ENCODE assay signal across 9 cellular contexts in genomic region chr5:76083555-76084495, GRCh38. TPM values are rescaled to one million over a fixed set of nuclear protein-coding genes. Genes with fewer than 3 reads are reported as not detected.
A peak's percentile ranks its signal among the peaks of the same experiment; 100 is the strongest.
DNase-seq lines count a peak whose midpoint lies in the region; ATAC-seq, FAIRE-seq and TF ChIP-seq lines count a peak whose summit lies in the region.
"Had no signal": no experiment of that assay in that cellular context is flagged by ENCODE, and none has a peak within 500 bp of the region (broad histone marks: within the 10 kb centered on the region; RNA-seq: fewer than 3 reads in every experiment).

No MANE protein-coding gene starts in this region.

- H3K4me1 ChIP-seq in kidney (ENCODE audit: control insufficient read depth in 1 of 2, insufficient read depth in 1 of 2, low read depth in 1 of 2, low read length in 2 of 2) = peaks cover 0 to 9% of the 10 kb centered on the region in 2 donors
- peaks cover 4% of the 10 kb centered on the region for H3K4me1 ChIP-seq in upper lobe of right lung

- intact Hi-C loops in kidney (cut with DNase I) = no loop called here
- intact Hi-C loops in upper lobe of right lung (cut with DNase I) = no loop called here

- H3K36me3 ChIP-seq in kidney (ENCODE audit: control insufficient read depth in 1 of 2, insufficient read depth in 2 of 2, low read length in 2 of 2) (no peaks in the 10 kb centered on the region), upper lobe of right lung (no peaks in the 10 kb centered on the region)

- H3K9me3 ChIP-seq in kidney (ENCODE audit: control insufficient read depth in 1 of 2, low read length in 2 of 2) (no peaks in the 10 kb centered on the region), upper lobe of right lung (no peaks in the 10 kb centered on the region)

- FAIRE-seq in kidney (lab: Jason Lieb, UNC) = no peak
- FAIRE-seq: endometrium had no signal

- peaks cover 72% of the 10 kb centered on the region for H3K27me3 ChIP-seq in upper lobe of right lung

- no peak for ATAC-seq in upper lobe of right lung
- no peak for ATAC-seq in HG02870 (IDR thresholded peaks at IDR 0.05; ENCODE audit: unreplicated experiment)

- peak; percentile 33 for DNase-seq in stimulated activated CD4-positive, alpha-beta T cell treated with anti-CD3 and anti-CD28 coated beads, Interleukin-15, amount 100 ng/mL, for 24 hours
- DNase-seq in stimulated activated CD4-positive, alpha-beta T cell treated with anti-CD3 and anti-CD28 coated beads, Interleukin-4, amount 100 ng/mL, for 4 hours = no peak
- peak; percentile 59 for DNase-seq in activated CD8-positive, alpha-beta memory T cell treated with anti-CD3 and anti-CD28 coated beads, Interleukin-2, amount 50 U/mL, for 48 hours
- DNase-seq in kidney (peak; percentile 64), upper lobe of right lung (no peak), dedifferentiated amniotic fluid mesenchymal stem cell (ENCODE audit: extremely low spot score) (no peak), globus pallidus (ENCODE audit: low spot score) (no peak)

- H3K4me3 ChIP-seq in kidney (ENCODE audit: low read length in 2 of 2) (no peak overlapping the region), upper lobe of right lung (peak overlapping the region; percentile 14)

- H3K27ac ChIP-seq in kidney (ENCODE audit: low read depth in 2 of 2, low read length in 2 of 2) (no peak overlapping the region), upper lobe of right lung (no peak overlapping the region)

- TF ChIP-seq CTCF in kidney (IDR thresholded peaks at IDR 0.05; ENCODE audit: borderline replicate concordance, extremely low read depth, insufficient read depth) (no peak), upper lobe of right lung (IDR thresholded peaks at IDR 0.05) (no peak)

- H3K9ac ChIP-seq in kidney (ENCODE audit: low read length in 2 of 2) = no peak overlapping the region

RNA-seq across cellular contexts. Expression of gene SV2C, which starts 0.6 kb away (rescaled TPM):
- total RNA-seq in kidney = 0.13 TPM
- not detected for polyA plus RNA-seq in kidney (ENCODE audit: insufficient read depth, low read depth, low replicate concordance)
- 0.32 TPM for total RNA-seq in upper lobe of right lung

Comparison
In these comparisons a context has a peak if more than half of its experiments do, and no peak if none do; other contexts are left out.
1. DNase-seq: peak in stimulated activated CD4-positive, alpha-beta T cell treated with anti-CD3 and anti-CD28 coated beads, Interleukin-15, amount 100 ng/mL, for 24 hours (single experiment), activated CD8-positive, alpha-beta memory T cell treated with anti-CD3 and anti-CD28 coated beads, Interleukin-2, amount 50 U/mL, for 48 hours (single experiment) and kidney (single experiment); none in stimulated activated CD4-positive, alpha-beta T cell treated with anti-CD3 and anti-CD28 coated beads, Interleukin-4, amount 100 ng/mL, for 4 hours (0 of 2), upper lobe of right lung (single experiment), dedifferentiated amniotic fluid mesenchymal stem cell (single experiment) and globus pallidus (single experiment).